1 cellular context compared by ENCODE assay signal in the genomic region with DNA sequence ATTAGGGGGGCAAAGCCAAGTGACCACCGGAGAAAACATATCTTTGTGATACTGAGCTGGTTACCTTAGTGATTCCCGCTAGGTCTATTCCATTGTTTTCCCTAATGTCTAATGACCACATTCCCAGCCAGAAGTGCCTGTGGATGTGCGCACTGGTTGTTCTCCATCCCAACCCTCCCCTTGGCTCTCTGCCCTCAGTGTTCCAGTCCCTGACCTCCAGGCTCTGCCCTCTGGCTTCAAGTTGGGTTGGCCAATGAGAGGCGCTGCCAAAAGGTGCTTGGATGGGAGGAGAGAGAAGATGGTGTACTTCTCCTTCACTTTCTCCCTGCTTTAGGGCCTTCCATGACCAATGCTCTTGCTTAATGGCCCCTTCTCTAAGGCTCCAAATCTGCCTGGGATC.
TF ChIP-seq lines count a peak whose summit lies in the region.

No MANE protein-coding gene starts in this region.

TF ChIP-seq in H1, 55 proteins besides CTCF, POLR2A, EP300 and RAD21:
- TF ChIP-seq SP4 (IDR thresholded peaks at IDR 0.05; ENCODE audit: low read length) (no peak), BCL11A (IDR thresholded peaks at IDR 0.05; ENCODE audit: low read depth in 2 of 2, low read length in 2 of 2) (no peak), CBX5 (IDR thresholded peaks at IDR 0.05; ENCODE audit: low read depth, low read length) (no peak)
